In genomic region chr1:61054636-61055035, GRCh38 we compare ENCODE assay signal across 10 cellular contexts. TPM values are rescaled to one million over a fixed set of nuclear protein-coding genes. Genes with fewer than 3 reads are reported as not detected.
DNase-seq lines count a peak whose midpoint lies in the region; TF ChIP-seq lines count a peak whose summit lies in the region.
"Had no signal": no experiment of that assay in that cellular context is flagged by ENCODE, and none has a peak within 500 bp of the region (broad histone marks: within the 10 kb centered on the region; RNA-seq: fewer than 3 reads in every experiment).

No MANE protein-coding gene starts in this region.

- peak overlapping the region; percentile 97 to 99 for H3K27ac ChIP-seq in right atrium auricular region
- no peak overlapping the region for H3K27ac ChIP-seq in endodermal cell (ENCODE audit: low read depth, low read length)
- H3K27ac ChIP-seq: PC-9 had no signal

- no peak for DNase-seq in right atrium auricular region (ENCODE audit: low spot score)
- DNase-seq in cardiac septum (ENCODE audit: low spot score), result no peak
- DNase-seq in endodermal cell, result peak; percentile 59
- no peak for DNase-seq in NOMO-1 (lab: John Stamatoyannopoulos, UW; ENCODE audit: unreplicated experiment in 2 of 2)
- no peak for DNase-seq in NCI-H1105 treated with DMSO at 0.1 percent for 48 hours (lab: John Stamatoyannopoulos, UW)
- no peak for DNase-seq in foreskin fibroblast
- no peak for DNase-seq in H4 (ENCODE audit: low spot score)
- DNase-seq: PC-9, T-helper 9 cell had no signal

- H3K9me3 ChIP-seq in right atrium auricular region (no peaks in the 10 kb centered on the region), endodermal cell (ENCODE audit: control insufficient read depth, low read length) (no peaks in the 10 kb centered on the region)

- H3K4me1 ChIP-seq in right atrium auricular region (peaks cover 0 to 53% of the 10 kb centered on the region in 2 donors), endodermal cell (ENCODE audit: control insufficient read depth, insufficient read depth, low read length) (peaks cover 4% of the 10 kb centered on the region)

- WGBS in endodermal cell (ENCODE audit: insufficient coverage in 1 of 2, insufficient read length in 1 of 2), 2 experiments, result 15 to 21% methylated on average over 5 to 11 of the region's 11 CpGs

- H3K27ac Mint-ChIP-seq in endodermal cell (no peak overlapping the region), nephron (peak overlapping the region; percentile 97 to 100 (median 99))

- no peak overlapping the region for H3K9ac ChIP-seq in endodermal cell (ENCODE audit: extremely low read depth, low read length, poor library complexity, severe bottlenecking)

- no peaks in the 10 kb centered on the region for H3K36me3 Mint-ChIP-seq in endodermal cell (ENCODE audit: low read depth)
- H3K36me3 Mint-ChIP-seq in nephron (ENCODE audit: low read depth), result no peaks in the 10 kb centered on the region

- H3K36me3 ChIP-seq in right atrium auricular region, result no peaks in the 10 kb centered on the region
- H3K36me3 ChIP-seq in endodermal cell (ENCODE audit: control insufficient read depth, insufficient read depth, low read length), result no peaks in the 10 kb centered on the region

- peaks cover 72% of the 10 kb centered on the region for H3K27me3 Mint-ChIP-seq in endodermal cell (ENCODE audit: insufficient read depth)
- peaks cover 57% of the 10 kb centered on the region for H3K27me3 Mint-ChIP-seq in nephron (ENCODE audit: low read depth)

- no peaks in the 10 kb centered on the region for H3K9me3 Mint-ChIP-seq in endodermal cell
- H3K9me3 Mint-ChIP-seq in nephron, result no peaks in the 10 kb centered on the region

- H3K4me1 Mint-ChIP-seq in endodermal cell (peaks cover 37% of the 10 kb centered on the region), nephron (peaks cover 64% of the 10 kb centered on the region)

- intact Hi-C loops in cardiac septum (cut with DNase I), result loop anchor here (5.0 to 10.0 kb wide), 7 partner anchors 68 to 798 kb away; partner anchors contain the start of gene TM2D1

- H3K4me3 ChIP-seq in right atrium auricular region, result peak overlapping the region in 1 of 2 donors; percentile 59
- H3K4me3 ChIP-seq in endodermal cell (ENCODE audit: low read length), result no peak overlapping the region
- H3K4me3 ChIP-seq in foreskin fibroblast (ENCODE audit: low read depth in 1 of 2, low read length in 2 of 2), result no peak overlapping the region
- H3K4me3 ChIP-seq: PC-9 had no signal

- TF ChIP-seq CTCF in right atrium auricular region (IDR thresholded peaks at IDR 0.05) (no peak), endodermal cell (conservative IDR thresholded peaks at IDR 0.05) (no peak), nephron (IDR thresholded peaks at IDR 0.05; ENCODE audit: unreplicated experiment in 3 of 3) (no peak), foreskin fibroblast (IDR thresholded peaks at IDR 0.05; ENCODE audit: low read depth, low read length) (no peak)

- peak overlapping the region; percentile 52 for H3K4me3 Mint-ChIP-seq in endodermal cell
- H3K4me3 Mint-ChIP-seq in nephron, result peak overlapping the region; percentile 65 to 98 (median 89)

- H3K27me3 ChIP-seq in right atrium auricular region, result no peaks in the 10 kb centered on the region
- H3K27me3 ChIP-seq in endodermal cell (ENCODE audit: control insufficient read depth, insufficient read depth, low read length, poor library complexity, severe bottlenecking), result peaks cover 74% of the 10 kb centered on the region

RNA-seq across cellular contexts. Expression of gene NFIA, which starts 27.7 kb away (rescaled TPM):
- 10 to 100 TPM; 75.3 to 81.3 TPM for total RNA-seq in right atrium auricular region
- 78.6 TPM for total RNA-seq in cardiac septum
- 1 to 10 TPM; 2.3 to 3.8 TPM for total RNA-seq in endodermal cell
- polyA plus RNA-seq in endodermal cell (2013, experiment 1 of 2), result 3.7 TPM
- 5.1 TPM for polyA plus RNA-seq in endodermal cell (2013, experiment 2 of 2)
- total RNA-seq in H4 (2014; rRNA removed; shearing (Covaris generic)), result 3.9 and 7.4 TPM in 2 replicates
